Comparison of ENCODE assay signal across 8 cellular contexts in the genomic region with DNA sequence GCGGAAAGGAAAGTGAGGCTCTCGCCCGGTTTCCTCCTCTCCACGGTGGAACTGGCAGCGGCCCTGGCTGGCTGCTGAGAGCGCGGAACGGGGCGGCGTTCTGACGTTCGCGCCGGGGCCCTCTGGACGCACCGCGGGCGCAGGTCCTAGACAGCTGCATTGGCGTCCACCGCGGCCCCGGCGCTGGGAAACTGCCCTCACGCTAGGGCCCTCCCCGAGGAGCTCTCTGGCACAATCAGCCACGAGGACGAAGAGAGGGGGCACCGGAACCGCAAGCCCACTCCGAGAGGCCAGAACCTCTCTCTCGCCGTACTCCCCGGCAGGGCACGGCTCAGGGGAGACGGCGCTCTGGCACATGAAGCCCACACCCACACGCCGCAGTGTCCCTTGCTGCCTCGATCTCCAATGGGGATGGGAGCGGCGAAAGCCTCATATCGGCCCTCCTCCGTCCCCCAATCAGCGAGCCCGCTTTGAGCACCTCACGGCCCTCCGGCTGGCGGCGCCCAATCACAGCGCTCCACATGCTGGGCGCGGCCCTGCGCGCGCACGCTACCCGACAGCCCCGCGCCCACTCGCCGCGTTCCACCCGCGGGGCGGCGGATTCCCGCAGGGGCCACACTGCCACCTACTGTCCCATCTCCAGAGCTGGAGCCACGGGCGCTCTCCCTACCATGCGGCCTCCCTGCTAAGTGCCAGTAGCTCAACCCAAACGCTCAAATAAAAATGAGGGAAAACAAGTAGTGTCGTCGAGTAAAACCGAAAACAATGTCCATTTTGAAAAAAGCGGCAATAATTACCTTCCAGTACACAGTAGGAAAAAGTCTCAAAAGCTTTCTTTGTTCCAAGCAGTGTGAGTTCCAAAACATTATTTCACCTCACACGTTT. TPM values are rescaled to one million over a fixed set of nuclear protein-coding genes. Genes with fewer than 3 reads are reported as not detected.
A peak's percentile ranks its signal among the peaks of the same experiment; 100 is the strongest.
DNase-seq lines count a peak whose midpoint lies in the region; ATAC-seq and TF ChIP-seq lines count a peak whose summit lies in the region.

No MANE protein-coding gene starts in this region.

- H3K27ac ChIP-seq in prostate gland (peak overlapping the region; percentile 92 to 94), urinary bladder (ENCODE audit: low read depth) (peak overlapping the region; percentile 93)

- no peaks in the 10 kb centered on the region for H3K36me3 ChIP-seq in prostate gland
- H3K36me3 ChIP-seq in urinary bladder (ENCODE audit: insufficient read depth) = no peaks in the 10 kb centered on the region

- WGBS in prostate gland = under 1% methylated on average over 72 of the region's 76 CpGs
- 1% methylated on average over 76 of the region's 76 CpGs for WGBS in urinary bladder

- peak; percentile 99 for TF ChIP-seq POLR2A in GM15510 (IDR thresholded peaks at IDR 0.05; ENCODE audit: borderline replicate concordance, extremely low read depth, insufficient read length)
- TF ChIP-seq POLR2A in prostate gland (IDR thresholded peaks at IDR 0.05) = peak; percentile 97

- H3K9me3 ChIP-seq in prostate gland = no peaks in the 10 kb centered on the region

- peak overlapping the region; percentile 60 to 65 for H3K4me3 ChIP-seq in prostate gland
- H3K4me3 ChIP-seq in urinary bladder (ENCODE audit: low read depth, low read length) = peak overlapping the region; percentile 49

- H3K4me1 ChIP-seq in prostate gland (replicated peaks) (no peaks in the 10 kb centered on the region), urinary bladder (ENCODE audit: insufficient read depth) (no peaks in the 10 kb centered on the region)

- H3K27me3 ChIP-seq in prostate gland (replicated peaks; ENCODE audit: insufficient read depth) = no peaks in the 10 kb centered on the region

- intact Hi-C loops in left ventricle myocardium superior (cut with micrococcal nuclease) (loop anchor here (10.0 kb wide), 1 partner anchor 173 kb away; no protein-coding TSS in a partner anchor), prostate gland (cut with DNase I) (loop anchor here (1.0 to 10.0 kb wide), 6 partner anchors 63 to 525 kb away; a partner anchor contains a TSS)

- ATAC-seq in HG02884 (IDR thresholded peaks at IDR 0.05; ENCODE audit: unreplicated experiment) (peak; percentile 90), left ventricle myocardium superior (peak; percentile 99)

- TF ChIP-seq CTCF in prostate gland (IDR thresholded peaks at IDR 0.05) = peak; percentile 91 to 99 (median 97)

- DNase-seq in NCI-H146 (lab: John Stamatoyannopoulos, UW) (peak; percentile 98), T-helper 1 cell (peak; percentile 91 to 97 (median 94)), amygdala (lab: John Stamatoyannopoulos, UW) (peak; percentile 75 to 99 (median 96)), left ventricle myocardium superior (peak; percentile 99), prostate gland (ENCODE audit: low spot score) (peak; percentile 98)

RNA-seq across cellular contexts. Expression of a gene that starts 11.8 kb away (rescaled TPM):
- 80.1 TPM for total RNA-seq in left ventricle myocardium superior
- total RNA-seq in prostate gland = 10 to 100 TPM; 43.3 to 51.1 TPM
- 70.6 TPM for total RNA-seq in urinary bladder
- 39.5 TPM for polyA plus RNA-seq in urinary bladder

RNA-seq across cellular contexts. Expression of a gene that starts 12.0 kb away (rescaled TPM):
- total RNA-seq in left ventricle myocardium superior (17.7 TPM), prostate gland (10 to 100 TPM in 1 of 2 donors, 1 to 10 TPM in 1; 8.9 to 10.2 TPM), urinary bladder (9.4 TPM)
- polyA plus RNA-seq in urinary bladder = 5.8 TPM

Comparison
In these comparisons a context has a peak if more than half of its experiments do, and no peak if none do; other contexts are left out.
1. Peak in every context shown above with its lines: DNase-seq, ATAC-seq, H3K4me3 ChIP-seq and H3K27ac ChIP-seq.